Comparison of ENCODE assay signal across 1 cellular context in the genomic region with DNA sequence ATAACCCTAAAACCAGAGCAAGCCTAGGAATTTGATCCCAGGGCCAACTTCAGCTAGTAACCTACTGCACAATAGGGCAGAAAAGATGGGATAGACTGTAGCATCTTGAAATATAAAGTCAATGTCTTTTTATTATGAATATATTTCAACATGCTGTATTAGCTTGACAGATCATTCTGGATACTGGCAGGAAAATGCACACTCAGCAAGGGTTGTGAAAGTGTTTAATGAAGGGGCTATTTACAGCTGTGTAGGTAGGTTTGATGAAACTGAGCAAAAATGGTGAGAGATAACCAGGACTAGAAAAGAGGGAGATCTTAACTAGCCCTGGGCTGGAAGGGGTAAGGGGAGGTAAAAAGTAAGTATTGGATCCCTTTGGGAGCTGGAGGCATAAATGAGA.
A peak's percentile ranks its signal among the peaks of the same experiment; 100 is the strongest.
TF ChIP-seq lines count a peak whose summit lies in the region.

No MANE protein-coding gene starts in this region.

TF ChIP-seq in K562, 482 proteins besides CTCF, POLR2A, EP300 and RAD21 (continued from another document):
- TF ChIP-seq, protein P1, sequence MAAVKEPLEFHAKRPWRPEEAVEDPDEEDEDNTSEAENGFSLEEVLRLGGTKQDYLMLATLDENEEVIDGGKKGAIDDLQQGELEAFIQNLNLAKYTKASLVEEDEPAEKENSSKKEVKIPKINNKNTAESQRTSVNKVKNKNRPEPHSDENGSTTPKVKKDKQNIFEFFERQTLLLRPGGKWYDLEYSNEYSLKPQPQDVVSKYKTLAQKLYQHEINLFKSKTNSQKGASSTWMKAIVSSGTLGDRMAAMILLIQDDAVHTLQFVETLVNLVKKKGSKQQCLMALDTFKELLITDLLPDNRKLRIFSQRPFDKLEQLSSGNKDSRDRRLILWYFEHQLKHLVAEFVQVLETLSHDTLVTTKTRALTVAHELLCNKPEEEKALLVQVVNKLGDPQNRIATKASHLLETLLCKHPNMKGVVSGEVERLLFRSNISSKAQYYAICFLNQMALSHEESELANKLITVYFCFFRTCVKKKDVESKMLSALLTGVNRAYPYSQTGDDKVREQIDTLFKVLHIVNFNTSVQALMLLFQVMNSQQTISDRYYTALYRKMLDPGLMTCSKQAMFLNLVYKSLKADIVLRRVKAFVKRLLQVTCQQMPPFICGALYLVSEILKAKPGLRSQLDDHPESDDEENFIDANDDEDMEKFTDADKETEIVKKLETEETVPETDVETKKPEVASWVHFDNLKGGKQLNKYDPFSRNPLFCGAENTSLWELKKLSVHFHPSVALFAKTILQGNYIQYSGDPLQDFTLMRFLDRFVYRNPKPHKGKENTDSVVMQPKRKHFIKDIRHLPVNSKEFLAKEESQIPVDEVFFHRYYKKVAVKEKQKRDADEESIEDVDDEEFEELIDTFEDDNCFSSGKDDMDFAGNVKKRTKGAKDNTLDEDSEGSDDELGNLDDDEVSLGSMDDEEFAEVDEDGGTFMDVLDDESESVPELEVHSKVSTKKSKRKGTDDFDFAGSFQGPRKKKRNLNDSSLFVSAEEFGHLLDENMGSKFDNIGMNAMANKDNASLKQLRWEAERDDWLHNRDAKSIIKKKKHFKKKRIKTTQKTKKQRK (IDR thresholded peaks at IDR 0.05; ENCODE audit: borderline replicate concordance, low read depth, low read length): no peak
- TF ChIP-seq TAF7 (tag; IDR thresholded peaks at IDR 0.05) (no peak), ZNF583 (CRISPR knock-in tag; IDR thresholded peaks at IDR 0.05) (no peak), ZNF212 (CRISPR knock-in tag; IDR thresholded peaks at IDR 0.05) (no peak), ZNF224 (CRISPR knock-in tag; IDR thresholded peaks at IDR 0.05) (no peak), PHF21A (IDR thresholded peaks at IDR 0.05; ENCODE audit: borderline replicate concordance, low read depth) (no peak), MAFG (tag; conservative IDR thresholded peaks at IDR 0.05) (peak; percentile 54; the same call in 1 of the 2 replicates), ZNF316 (IDR thresholded peaks at IDR 0.05) (peak; percentile 74), RAD51 (IDR thresholded peaks at IDR 0.05; ENCODE audit: borderline replicate concordance, low read depth) (no peak), HDAC2 (IDR thresholded peaks at IDR 0.05) (no peak), C11orf30 (IDR thresholded peaks at IDR 0.05; ENCODE audit: low read depth) (peak; percentile 47; the same call in 1 of the 2 replicates), SMARCE1 (IDR thresholded peaks at IDR 0.05) (no peak), MEF2A (IDR thresholded peaks at IDR 0.05; ENCODE audit: control insufficient read depth, low read depth, low read length) (no peak), PTTG1 (tag; IDR thresholded peaks at IDR 0.05; ENCODE audit: low read depth) (no peak), ZNF780A (CRISPR knock-in tag; IDR thresholded peaks at IDR 0.05) (no peak), GTF2E2 (tag; IDR thresholded peaks at IDR 0.05) (no peak), ZFP36 (IDR thresholded peaks at IDR 0.05; ENCODE audit: low read depth, low read length, partially characterized antibody) (no peak), MAFF (IDR thresholded peaks at IDR 0.05; ENCODE audit: low read length) (0 out of 2 replicates have a peak, but pooled peaks have one; percentile 8), NRF1 (conservative IDR thresholded peaks at IDR 0.05 in 1 of 2, IDR thresholded peaks at IDR 0.05 in 1 of 2) (no peak)
- TF ChIP-seq, protein P2, sequence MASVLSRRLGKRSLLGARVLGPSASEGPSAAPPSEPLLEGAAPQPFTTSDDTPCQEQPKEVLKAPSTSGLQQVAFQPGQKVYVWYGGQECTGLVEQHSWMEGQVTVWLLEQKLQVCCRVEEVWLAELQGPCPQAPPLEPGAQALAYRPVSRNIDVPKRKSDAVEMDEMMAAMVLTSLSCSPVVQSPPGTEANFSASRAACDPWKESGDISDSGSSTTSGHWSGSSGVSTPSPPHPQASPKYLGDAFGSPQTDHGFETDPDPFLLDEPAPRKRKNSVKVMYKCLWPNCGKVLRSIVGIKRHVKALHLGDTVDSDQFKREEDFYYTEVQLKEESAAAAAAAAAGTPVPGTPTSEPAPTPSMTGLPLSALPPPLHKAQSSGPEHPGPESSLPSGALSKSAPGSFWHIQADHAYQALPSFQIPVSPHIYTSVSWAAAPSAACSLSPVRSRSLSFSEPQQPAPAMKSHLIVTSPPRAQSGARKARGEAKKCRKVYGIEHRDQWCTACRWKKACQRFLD (CRISPR knock-in tag; IDR thresholded peaks at IDR 0.05): no peak
- TF ChIP-seq, protein P3, sequence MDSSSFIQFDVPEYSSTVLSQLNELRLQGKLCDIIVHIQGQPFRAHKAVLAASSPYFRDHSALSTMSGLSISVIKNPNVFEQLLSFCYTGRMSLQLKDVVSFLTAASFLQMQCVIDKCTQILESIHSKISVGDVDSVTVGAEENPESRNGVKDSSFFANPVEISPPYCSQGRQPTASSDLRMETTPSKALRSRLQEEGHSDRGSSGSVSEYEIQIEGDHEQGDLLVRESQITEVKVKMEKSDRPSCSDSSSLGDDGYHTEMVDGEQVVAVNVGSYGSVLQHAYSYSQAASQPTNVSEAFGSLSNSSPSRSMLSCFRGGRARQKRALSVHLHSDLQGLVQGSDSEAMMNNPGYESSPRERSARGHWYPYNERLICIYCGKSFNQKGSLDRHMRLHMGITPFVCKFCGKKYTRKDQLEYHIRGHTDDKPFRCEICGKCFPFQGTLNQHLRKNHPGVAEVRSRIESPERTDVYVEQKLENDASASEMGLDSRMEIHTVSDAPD (CRISPR knock-in tag; IDR thresholded peaks at IDR 0.05): no peak
- TF ChIP-seq, protein P4, sequence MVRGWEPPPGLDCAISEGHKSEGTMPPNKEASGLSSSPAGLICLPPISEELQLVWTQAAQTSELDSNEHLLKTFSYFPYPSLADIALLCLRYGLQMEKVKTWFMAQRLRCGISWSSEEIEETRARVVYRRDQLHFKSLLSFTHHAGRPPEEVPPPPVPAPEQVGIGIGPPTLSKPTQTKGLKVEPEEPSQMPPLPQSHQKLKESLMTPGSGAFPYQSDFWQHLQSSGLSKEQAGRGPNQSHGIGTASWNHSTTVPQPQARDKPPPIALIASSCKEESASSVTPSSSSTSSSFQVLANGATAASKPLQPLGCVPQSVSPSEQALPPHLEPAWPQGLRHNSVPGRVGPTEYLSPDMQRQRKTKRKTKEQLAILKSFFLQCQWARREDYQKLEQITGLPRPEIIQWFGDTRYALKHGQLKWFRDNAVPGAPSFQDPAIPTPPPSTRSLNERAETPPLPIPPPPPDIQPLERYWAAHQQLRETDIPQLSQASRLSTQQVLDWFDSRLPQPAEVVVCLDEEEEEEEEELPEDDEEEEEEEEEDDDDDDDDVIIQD (CRISPR knock-in tag; IDR thresholded peaks at IDR 0.05): no peak
- TF ChIP-seq, protein P5, sequence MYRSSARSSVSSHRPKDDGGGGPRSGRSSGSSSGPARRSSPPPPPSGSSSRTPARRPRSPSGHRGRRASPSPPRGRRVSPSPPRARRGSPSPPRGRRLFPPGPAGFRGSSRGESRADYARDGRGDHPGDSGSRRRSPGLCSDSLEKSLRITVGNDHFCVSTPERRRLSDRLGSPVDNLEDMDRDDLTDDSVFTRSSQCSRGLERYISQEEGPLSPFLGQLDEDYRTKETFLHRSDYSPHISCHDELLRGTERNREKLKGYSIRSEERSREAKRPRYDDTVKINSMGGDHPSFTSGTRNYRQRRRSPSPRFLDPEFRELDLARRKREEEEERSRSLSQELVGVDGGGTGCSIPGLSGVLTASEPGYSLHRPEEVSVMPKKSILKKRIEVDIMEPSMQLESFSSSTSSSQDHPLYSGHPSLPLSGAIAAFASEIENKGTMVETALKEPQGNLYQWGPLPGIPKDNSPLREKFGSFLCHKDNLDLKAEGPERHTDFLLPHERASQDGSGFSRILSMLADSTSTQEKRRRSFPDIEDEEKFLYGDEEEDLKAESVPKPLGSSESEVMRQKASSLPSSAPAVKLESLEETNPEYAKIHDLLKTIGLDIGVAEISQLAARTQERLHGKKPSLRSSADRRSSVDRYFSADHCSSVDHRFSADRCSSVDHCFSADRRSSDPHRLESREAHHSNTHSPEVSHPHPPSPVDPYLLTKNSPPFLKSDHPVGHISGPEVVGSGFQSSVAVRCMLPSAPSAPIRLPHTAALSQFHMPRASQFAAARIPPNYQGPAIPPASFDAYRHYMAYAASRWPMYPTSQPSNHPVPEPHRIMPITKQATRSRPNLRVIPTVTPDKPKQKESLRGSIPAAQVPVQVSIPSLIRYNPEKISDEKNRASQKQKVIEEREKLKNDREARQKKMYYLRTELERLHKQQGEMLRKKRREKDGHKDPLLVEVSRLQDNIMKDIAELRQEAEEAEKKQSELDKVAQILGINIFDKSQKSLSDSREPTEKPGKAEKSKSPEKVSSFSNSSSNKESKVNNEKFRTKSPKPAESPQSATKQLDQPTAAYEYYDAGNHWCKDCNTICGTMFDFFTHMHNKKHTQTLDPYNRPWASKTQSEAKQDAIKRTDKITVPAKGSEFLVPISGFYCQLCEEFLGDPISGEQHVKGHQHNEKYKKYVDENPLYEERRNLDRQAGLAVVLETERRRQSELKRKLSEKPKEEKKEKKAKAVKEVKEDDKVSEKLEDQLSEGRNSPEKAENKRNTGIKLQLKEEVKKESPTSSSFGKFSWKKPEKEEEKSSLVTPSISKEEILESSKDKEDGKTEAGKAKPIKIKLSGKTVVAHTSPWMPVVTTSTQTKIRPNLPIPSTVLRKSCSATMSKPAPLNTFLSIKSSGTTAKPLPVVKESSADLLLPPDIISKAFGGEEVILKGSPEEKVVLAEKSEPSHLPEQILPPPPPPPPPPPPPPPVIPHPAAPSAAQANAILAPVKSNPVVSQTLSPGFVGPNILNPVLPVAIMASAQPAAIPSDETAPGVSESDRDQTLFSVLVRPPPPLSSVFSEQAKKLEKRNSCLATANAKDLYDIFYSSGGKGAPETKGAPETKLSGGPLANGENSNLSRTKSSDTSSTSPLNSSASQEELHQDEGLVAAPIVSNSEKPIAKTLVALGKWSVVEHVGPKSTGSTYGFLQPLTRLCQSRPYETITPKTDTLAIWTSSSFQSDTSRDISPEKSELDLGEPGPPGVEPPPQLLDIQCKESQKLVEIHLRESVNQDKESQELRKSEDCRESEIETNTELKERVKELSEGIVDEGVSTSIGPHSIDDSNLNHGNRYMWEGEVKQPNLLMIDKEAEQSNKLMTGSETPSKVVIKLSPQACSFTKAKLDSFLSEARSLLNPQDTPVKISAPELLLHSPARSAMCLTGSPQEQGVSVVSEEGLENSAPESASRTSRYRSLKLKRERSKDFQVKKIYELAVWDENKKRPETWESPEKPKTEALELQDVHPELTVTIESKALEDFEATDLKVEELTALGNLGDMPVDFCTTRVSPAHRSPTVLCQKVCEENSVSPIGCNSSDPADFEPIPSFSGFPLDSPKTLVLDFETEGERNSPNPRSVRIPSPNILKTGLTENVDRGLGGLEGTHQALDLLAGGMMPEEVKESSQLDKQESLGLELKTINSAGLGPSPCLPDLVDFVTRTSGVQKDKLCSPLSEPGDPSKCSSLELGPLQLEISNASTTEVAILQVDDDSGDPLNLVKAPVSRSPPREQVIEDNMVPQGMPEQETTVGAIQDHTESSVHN (IDR thresholded peaks at IDR 0.05; ENCODE audit: borderline replicate concordance in 1 of 2, low read depth in 1 of 2): no peak
- TF ChIP-seq, protein P6, sequence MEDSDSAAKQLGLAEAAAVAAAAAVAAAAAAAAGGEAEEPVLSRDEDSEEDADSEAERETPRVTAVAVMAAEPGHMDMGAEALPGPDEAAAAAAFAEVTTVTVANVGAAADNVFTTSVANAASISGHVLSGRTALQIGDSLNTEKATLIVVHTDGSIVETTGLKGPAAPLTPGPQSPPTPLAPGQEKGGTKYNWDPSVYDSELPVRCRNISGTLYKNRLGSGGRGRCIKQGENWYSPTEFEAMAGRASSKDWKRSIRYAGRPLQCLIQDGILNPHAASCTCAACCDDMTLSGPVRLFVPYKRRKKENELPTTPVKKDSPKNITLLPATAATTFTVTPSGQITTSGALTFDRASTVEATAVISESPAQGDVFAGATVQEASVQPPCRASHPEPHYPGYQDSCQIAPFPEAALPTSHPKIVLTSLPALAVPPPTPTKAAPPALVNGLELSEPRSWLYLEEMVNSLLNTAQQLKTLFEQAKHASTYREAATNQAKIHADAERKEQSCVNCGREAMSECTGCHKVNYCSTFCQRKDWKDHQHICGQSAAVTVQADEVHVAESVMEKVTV (CRISPR knock-in tag; IDR thresholded peaks at IDR 0.05): no peak
